ENCODE assay signal across 1 cellular context in the genomic region with DNA sequence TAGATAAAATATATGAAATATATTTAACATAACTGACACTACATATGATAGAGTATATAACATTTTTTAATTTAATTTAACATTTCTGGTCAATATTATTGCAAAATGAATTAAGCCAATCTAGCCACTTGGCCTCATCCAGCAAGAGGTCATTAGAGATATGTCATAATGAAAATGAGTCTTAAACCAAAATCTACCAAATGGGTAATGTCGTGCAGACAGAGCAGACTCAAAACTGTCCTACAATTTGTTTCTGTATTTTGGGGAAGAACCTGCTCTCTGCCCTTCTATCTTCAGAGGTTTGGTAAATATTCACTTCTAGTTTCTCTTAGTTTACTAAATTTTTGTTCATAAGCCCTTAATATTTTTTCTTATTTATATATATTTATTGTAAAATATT.
TF ChIP-seq lines count a peak whose summit lies in the region.

No MANE protein-coding gene starts in this region.

TF ChIP-seq in GM12878, 131 proteins besides CTCF, POLR2A, EP300 and RAD21 (continued from another document and continues in another):
- TF ChIP-seq BRCA1 (IDR thresholded peaks at IDR 0.05; ENCODE audit: low read depth, low read length) (no peak), JUNB (IDR thresholded peaks at IDR 0.05) (peak; percentile 74), ATF2 (IDR thresholded peaks at IDR 0.05; ENCODE audit: low read length) (peak; percentile 75), SREBF1 (IDR thresholded peaks at IDR 0.05; ENCODE audit: low read length) (no peak), E2F4 (IDR thresholded peaks at IDR 0.05; ENCODE audit: low read depth, low read length) (no peak), CREM (IDR thresholded peaks at IDR 0.05; ENCODE audit: low read depth) (peak; percentile 57; the same call in 1 of the 2 replicates), ATF7 (IDR thresholded peaks at IDR 0.05; ENCODE audit: low read depth) (0 out of 2 replicates have a peak, but pooled peaks have one; percentile 24), EED (IDR thresholded peaks at IDR 0.05; ENCODE audit: low read depth) (no peak), PAX5 (IDR thresholded peaks at IDR 0.05; ENCODE audit: borderline replicate concordance, low read depth, low read length) (0 out of 2 replicates have a peak, but pooled peaks have one; percentile 43), MTA2 (IDR thresholded peaks at IDR 0.05; ENCODE audit: low read depth) (peak; percentile 74; the same call in 1 of the 2 replicates), SRF (IDR thresholded peaks at IDR 0.05; ENCODE audit: low read depth in 2 of 2, low read length in 2 of 2) (0 out of 4 replicates have a peak, but pooled peaks of 1 of the 2 experiments have one; percentile 19), ETV6 (conservative IDR thresholded peaks at IDR 0.05 in 1 of 2, IDR thresholded peaks at IDR 0.05 in 1 of 2; ENCODE audit: borderline replicate concordance in 1 of 2, low read depth in 1 of 2) (peak in 1 of 2 experiments; percentile 12; a peak in 1 of 4 replicates), RUNX3 (IDR thresholded peaks at IDR 0.05; ENCODE audit: low read length) (peak; percentile 76), YY1 (IDR thresholded peaks at IDR 0.05; ENCODE audit: low read depth, low read length) (no peak), ZNF274 (IDR thresholded peaks at IDR 0.05; ENCODE audit: insufficient read depth, insufficient read length) (no peak), HDGF (IDR thresholded peaks at IDR 0.05) (no peak), JUND (IDR thresholded peaks at IDR 0.05; ENCODE audit: low read depth, low read length) (peak; percentile 42; the same call in 1 of the 2 replicates), NFYA (IDR thresholded peaks at IDR 0.05; ENCODE audit: borderline replicate concordance, low read depth, low read length) (no peak), ZNF217 (IDR thresholded peaks at IDR 0.05) (no peak), RELA (IDR thresholded peaks at IDR 0.05; ENCODE audit: borderline replicate concordance, partially characterized antibody) (no peak), EGR1 (IDR thresholded peaks at IDR 0.05; ENCODE audit: borderline replicate concordance in 1 of 2, low read depth in 2 of 2, low read length in 2 of 2) (no peak), KDM1A (IDR thresholded peaks at IDR 0.05; ENCODE audit: borderline replicate concordance) (no peak), CUX1 (IDR thresholded peaks at IDR 0.05; ENCODE audit: insufficient replicate concordance, low read depth, low read length) (peak; percentile 42), GABPA (IDR thresholded peaks at IDR 0.05; ENCODE audit: low read depth) (peak; percentile 36; the same call in 1 of the 2 replicates), POLR2AphosphoS2 (IDR thresholded peaks at IDR 0.05; ENCODE audit: low read depth, low read length) (no peak), HDAC6 (IDR thresholded peaks at IDR 0.05; ENCODE audit: unreplicated experiment) (no peak), BHLHE40 (IDR thresholded peaks at IDR 0.05; ENCODE audit: borderline replicate concordance in 1 of 2, low read depth in 2 of 2, low read length in 1 of 2) (peak; percentile 25 to 32; a peak in 3 of 4 replicates), NR2F1 (conservative IDR thresholded peaks at IDR 0.05) (peak; percentile 86), RAD51 (IDR thresholded peaks at IDR 0.05) (0 out of 2 replicates have a peak, but pooled peaks have one; percentile 0), YBX1 (IDR thresholded peaks at IDR 0.05) (no peak), NR2C1 (IDR thresholded peaks at IDR 0.05) (no peak)
- TF ChIP-seq, protein P1, sequence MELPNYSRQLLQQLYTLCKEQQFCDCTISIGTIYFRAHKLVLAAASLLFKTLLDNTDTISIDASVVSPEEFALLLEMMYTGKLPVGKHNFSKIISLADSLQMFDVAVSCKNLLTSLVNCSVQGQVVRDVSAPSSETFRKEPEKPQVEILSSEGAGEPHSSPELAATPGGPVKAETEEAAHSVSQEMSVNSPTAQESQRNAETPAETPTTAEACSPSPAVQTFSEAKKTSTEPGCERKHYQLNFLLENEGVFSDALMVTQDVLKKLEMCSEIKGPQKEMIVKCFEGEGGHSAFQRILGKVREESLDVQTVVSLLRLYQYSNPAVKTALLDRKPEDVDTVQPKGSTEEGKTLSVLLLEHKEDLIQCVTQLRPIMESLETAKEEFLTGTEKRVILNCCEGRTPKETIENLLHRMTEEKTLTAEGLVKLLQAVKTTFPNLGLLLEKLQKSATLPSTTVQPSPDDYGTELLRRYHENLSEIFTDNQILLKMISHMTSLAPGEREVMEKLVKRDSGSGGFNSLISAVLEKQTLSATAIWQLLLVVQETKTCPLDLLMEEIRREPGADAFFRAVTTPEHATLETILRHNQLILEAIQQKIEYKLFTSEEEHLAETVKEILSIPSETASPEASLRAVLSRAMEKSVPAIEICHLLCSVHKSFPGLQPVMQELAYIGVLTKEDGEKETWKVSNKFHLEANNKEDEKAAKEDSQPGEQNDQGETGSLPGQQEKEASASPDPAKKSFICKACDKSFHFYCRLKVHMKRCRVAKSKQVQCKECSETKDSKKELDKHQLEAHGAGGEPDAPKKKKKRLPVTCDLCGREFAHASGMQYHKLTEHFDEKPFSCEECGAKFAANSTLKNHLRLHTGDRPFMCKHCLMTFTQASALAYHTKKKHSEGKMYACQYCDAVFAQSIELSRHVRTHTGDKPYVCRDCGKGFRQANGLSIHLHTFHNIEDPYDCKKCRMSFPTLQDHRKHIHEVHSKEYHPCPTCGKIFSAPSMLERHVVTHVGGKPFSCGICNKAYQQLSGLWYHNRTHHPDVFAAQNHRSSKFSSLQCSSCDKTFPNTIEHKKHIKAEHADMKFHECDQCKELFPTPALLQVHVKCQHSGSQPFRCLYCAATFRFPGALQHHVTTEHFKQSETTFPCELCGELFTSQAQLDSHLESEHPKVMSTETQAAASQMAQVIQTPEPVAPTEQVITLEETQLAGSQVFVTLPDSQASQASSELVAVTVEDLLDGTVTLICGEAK (IDR thresholded peaks at IDR 0.05; ENCODE audit: borderline replicate concordance) = no peak
- TF ChIP-seq, protein P2, sequence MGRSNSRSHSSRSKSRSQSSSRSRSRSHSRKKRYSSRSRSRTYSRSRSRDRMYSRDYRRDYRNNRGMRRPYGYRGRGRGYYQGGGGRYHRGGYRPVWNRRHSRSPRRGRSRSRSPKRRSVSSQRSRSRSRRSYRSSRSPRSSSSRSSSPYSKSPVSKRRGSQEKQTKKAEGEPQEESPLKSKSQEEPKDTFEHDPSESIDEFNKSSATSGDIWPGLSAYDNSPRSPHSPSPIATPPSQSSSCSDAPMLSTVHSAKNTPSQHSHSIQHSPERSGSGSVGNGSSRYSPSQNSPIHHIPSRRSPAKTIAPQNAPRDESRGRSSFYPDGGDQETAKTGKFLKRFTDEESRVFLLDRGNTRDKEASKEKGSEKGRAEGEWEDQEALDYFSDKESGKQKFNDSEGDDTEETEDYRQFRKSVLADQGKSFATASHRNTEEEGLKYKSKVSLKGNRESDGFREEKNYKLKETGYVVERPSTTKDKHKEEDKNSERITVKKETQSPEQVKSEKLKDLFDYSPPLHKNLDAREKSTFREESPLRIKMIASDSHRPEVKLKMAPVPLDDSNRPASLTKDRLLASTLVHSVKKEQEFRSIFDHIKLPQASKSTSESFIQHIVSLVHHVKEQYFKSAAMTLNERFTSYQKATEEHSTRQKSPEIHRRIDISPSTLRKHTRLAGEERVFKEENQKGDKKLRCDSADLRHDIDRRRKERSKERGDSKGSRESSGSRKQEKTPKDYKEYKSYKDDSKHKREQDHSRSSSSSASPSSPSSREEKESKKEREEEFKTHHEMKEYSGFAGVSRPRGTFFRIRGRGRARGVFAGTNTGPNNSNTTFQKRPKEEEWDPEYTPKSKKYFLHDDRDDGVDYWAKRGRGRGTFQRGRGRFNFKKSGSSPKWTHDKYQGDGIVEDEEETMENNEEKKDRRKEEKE (IDR thresholded peaks at IDR 0.05) = no peak
- TF ChIP-seq, protein P3, sequence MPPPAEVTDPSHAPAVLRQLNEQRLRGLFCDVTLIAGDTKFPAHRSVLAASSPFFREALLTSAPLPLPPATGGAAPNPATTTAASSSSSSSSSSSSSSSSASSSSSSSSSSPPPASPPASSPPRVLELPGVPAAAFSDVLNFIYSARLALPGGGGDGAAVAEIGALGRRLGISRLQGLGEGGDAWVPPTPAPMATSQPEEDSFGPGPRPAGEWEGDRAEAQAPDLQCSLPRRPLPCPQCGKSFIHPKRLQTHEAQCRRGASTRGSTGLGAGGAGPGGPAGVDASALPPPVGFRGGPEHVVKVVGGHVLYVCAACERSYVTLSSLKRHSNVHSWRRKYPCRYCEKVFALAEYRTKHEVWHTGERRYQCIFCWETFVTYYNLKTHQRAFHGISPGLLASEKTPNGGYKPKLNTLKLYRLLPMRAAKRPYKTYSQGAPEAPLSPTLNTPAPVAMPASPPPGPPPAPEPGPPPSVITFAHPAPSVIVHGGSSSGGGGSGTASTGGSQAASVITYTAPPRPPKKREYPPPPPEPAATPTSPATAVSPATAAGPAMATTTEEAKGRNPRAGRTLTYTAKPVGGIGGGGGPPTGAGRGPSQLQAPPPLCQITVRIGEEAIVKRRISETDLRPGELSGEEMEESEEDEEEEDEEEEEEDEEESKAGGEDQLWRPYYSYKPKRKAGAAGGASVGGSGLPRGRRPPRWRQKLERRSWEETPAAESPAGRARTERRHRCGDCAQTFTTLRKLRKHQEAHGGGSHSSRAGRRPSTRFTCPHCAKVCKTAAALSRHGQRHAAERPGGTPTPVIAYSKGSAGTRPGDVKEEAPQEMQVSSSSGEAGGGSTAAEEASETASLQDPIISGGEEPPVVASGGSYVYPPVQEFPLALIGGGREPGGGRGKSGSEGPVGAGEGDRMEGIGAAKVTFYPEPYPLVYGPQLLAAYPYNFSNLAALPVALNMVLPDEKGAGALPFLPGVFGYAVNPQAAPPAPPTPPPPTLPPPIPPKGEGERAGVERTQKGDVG (CRISPR knock-in tag; IDR thresholded peaks at IDR 0.05) = no peak
- TF ChIP-seq, protein P4, sequence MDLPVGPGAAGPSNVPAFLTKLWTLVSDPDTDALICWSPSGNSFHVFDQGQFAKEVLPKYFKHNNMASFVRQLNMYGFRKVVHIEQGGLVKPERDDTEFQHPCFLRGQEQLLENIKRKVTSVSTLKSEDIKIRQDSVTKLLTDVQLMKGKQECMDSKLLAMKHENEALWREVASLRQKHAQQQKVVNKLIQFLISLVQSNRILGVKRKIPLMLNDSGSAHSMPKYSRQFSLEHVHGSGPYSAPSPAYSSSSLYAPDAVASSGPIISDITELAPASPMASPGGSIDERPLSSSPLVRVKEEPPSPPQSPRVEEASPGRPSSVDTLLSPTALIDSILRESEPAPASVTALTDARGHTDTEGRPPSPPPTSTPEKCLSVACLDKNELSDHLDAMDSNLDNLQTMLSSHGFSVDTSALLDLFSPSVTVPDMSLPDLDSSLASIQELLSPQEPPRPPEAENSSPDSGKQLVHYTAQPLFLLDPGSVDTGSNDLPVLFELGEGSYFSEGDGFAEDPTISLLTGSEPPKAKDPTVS (IDR thresholded peaks at IDR 0.05; ENCODE audit: low read depth, low read length) = no peak
